Comparison of ENCODE assay signal across 14 cellular contexts in the genomic region with DNA sequence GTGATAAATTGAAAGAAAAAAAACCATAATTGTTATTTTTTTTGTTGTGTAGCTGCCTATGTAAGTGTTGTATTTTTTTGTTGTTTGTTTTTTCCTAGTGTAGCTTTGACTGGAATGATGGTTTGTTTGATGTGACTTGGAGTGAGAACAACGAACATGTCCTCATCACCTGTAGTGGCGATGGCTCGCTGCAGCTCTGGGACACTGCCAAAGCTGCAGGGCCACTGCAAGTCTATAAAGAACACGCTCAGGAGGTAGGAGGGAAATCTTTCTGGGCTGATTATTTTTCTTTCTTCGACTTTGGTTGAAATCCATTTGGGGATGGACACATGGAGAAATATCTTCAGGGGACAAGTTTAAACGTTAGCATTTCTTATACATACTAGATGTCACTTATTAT. TPM values are rescaled to one million over a fixed set of nuclear protein-coding genes. Genes with fewer than 3 reads are reported as not detected.
A peak's percentile ranks its signal among the peaks of the same experiment; 100 is the strongest.
DNase-seq lines count a peak whose midpoint lies in the region; ATAC-seq and TF ChIP-seq lines count a peak whose summit lies in the region.
"Had no signal": no experiment of that assay in that cellular context is flagged by ENCODE, and none has a peak within 500 bp of the region (broad histone marks: within the 10 kb centered on the region; RNA-seq: fewer than 3 reads in every experiment).

No MANE protein-coding gene starts in this region.

- H3K79me2 ChIP-seq in GM23338 (replicated peaks; ENCODE audit: insufficient read depth), result peaks cover 8% of the 10 kb centered on the region; the same call in 1 of the 2 replicates

- DNase-seq in heart left ventricle (peak in 3 of 5 donors; percentile 12 to 57 (median 56)), left cardiac atrium (no peak), GM23338 (ENCODE audit: low spot score) (no peak), cerebellum (ENCODE audit: low spot score) (peak; percentile 10), thyroid gland (peak; percentile 56 to 72), GDM1 (lab: John Stamatoyannopoulos, UW) (no peak)
- DNase-seq: ACHN; Calu3; CD4-positive, CD25-positive, alpha-beta regulatory T cell; DMS 273 treated with DMSO at 0.1 percent for 48 hours had no signal

- ATAC-seq in heart left ventricle, result no peak
- ATAC-seq in left cardiac atrium, result no peak
- ATAC-seq in GM23338, result no peak
- ATAC-seq in HG02970 (IDR thresholded peaks at IDR 0.05; ENCODE audit: low FRiP score, unreplicated experiment), result no peak

- H3K4me1 Mint-ChIP-seq in GM23338, result no peaks in the 10 kb centered on the region; the same call in 2 of the 3 replicates

- peaks cover 0 to 27% (median 11%) of the 10 kb centered on the region in 12 donors for H3K4me1 ChIP-seq in heart left ventricle
- H3K4me1 ChIP-seq in GM23338 (ENCODE audit: insufficient read depth), result peaks cover 7% of the 10 kb centered on the region
- peaks cover 3 to 9% of the 10 kb centered on the region in 2 donors for H3K4me1 ChIP-seq in thyroid gland

- WGBS in heart left ventricle, 4 donors, result 48 to 64% (median 60%) methylated on average over 6 of the region's 6 CpGs
- WGBS in thyroid gland, 2 donors, result 60 to 71% methylated on average over 6 of the region's 6 CpGs

- no peaks in the 10 kb centered on the region for H3K27me3 ChIP-seq in heart left ventricle
- H3K27me3 ChIP-seq in GM23338 (ENCODE audit: insufficient read depth), result no peaks in the 10 kb centered on the region
- no peaks in the 10 kb centered on the region for H3K27me3 ChIP-seq in thyroid gland
- H3K27me3 ChIP-seq: BLaER1 treated with 17β-estradiol and CSF1 and Interleukin-3, amounts not matched to agents 10 nM and 100 nM had no signal

- peaks cover 0 to 49% (median 21%) of the 10 kb centered on the region in 9 donors for H3K36me3 ChIP-seq in heart left ventricle
- peaks cover 21% of the 10 kb centered on the region for H3K36me3 ChIP-seq in GM23338 (ENCODE audit: insufficient read depth)
- H3K36me3 ChIP-seq in thyroid gland, result no peaks in the 10 kb centered on the region

- H3K27ac Mint-ChIP-seq in GM23338, result no peak overlapping the region
- H3K27ac Mint-ChIP-seq: CD4-positive, CD25-positive, alpha-beta regulatory T cell had no signal

- no peak overlapping the region for H3K4me3 ChIP-seq in heart left ventricle
- H3K4me3 ChIP-seq in GM23338, result no peak overlapping the region
- H3K4me3 ChIP-seq in thyroid gland (replicated peaks in 1 of 3), result no peak overlapping the region
- H3K4me3 ChIP-seq: BLaER1 treated with 17β-estradiol and CSF1 and Interleukin-3, amounts not matched to agents 10 nM and 100 nM; HAP-1 had no signal

- no peak overlapping the region for H2AFZ ChIP-seq in GM23338

- no peak overlapping the region for H3K4me3 Mint-ChIP-seq in GM23338

- peak overlapping the region in 2 of 12 donors; percentile 1 to 25 for H3K27ac ChIP-seq in heart left ventricle
- 0 out of 2 replicates have a peak overlapping the region, but pooled peaks have one; percentile 30 for H3K27ac ChIP-seq in GM23338 (ENCODE audit: low read depth)
- H3K27ac ChIP-seq in thyroid gland, result no peak overlapping the region
- H3K27ac ChIP-seq: BLaER1 treated with 17β-estradiol and CSF1 and Interleukin-3, amounts not matched to agents 10 nM and 100 nM; HL-60 had no signal

- peaks cover 65% of the 10 kb centered on the region for H3K36me3 Mint-ChIP-seq in GM23338 (ENCODE audit: low read depth)

- peaks cover 0 to under 1% (median 0%) of the 10 kb centered on the region in 12 donors for H3K9me3 ChIP-seq in heart left ventricle
- no peaks in the 10 kb centered on the region for H3K9me3 ChIP-seq in thyroid gland

- TF ChIP-seq CTCF in heart left ventricle (IDR thresholded peaks at IDR 0.05) (no peak), GM23338 (conservative IDR thresholded peaks at IDR 0.05; ENCODE audit: low read depth in 2 of 2) (no peak), thyroid gland (IDR thresholded peaks at IDR 0.05) (no peak)

- no peak overlapping the region for H3K4me2 ChIP-seq in GM23338
- H3K4me2 ChIP-seq: BLaER1 treated with 17β-estradiol and CSF1 and Interleukin-3, amounts not matched to agents 10 nM and 100 nM had no signal

- intact Hi-C loops in heart left ventricle (cut with DNase I) (no loop called here), left cardiac atrium (cut with DNase I) (no loop called here), thyroid gland (cut with DNase I) (no loop called here)

- no peaks in the 10 kb centered on the region for H4K20me1 ChIP-seq in GM23338 (replicated peaks; ENCODE audit: insufficient read depth)
- H4K20me1 ChIP-seq: BLaER1 treated with 17β-estradiol and CSF1 and Interleukin-3, amounts not matched to agents 10 nM and 100 nM had no signal

- TF ChIP-seq POLR2A in heart left ventricle (IDR thresholded peaks at IDR 0.05) (no peak), thyroid gland (IDR thresholded peaks at IDR 0.05) (no peak)

- peaks cover 9% of the 10 kb centered on the region for H3K9me3 Mint-ChIP-seq in GM23338

- H3K9me2 ChIP-seq in GM23338 (ENCODE audit: insufficient read depth), result 0 out of 2 replicates have a peak, but pooled peaks cover 3% of the 10 kb centered on the region

- H3F3A ChIP-seq in GM23338 (replicated peaks; ENCODE audit: low read depth), result peaks cover 5% of the 10 kb centered on the region; the same call in 1 of the 2 replicates

- peaks cover 4% of the 10 kb centered on the region for H3K27me3 Mint-ChIP-seq in GM23338 (ENCODE audit: insufficient read depth, low read depth, poor library complexity)
- H3K27me3 Mint-ChIP-seq: CD4-positive, CD25-positive, alpha-beta regulatory T cell had no signal

TF ChIP-seq in GM23338, 12 proteins besides CTCF, POLR2A, EP300 and RAD21 (continues in another document):
- TF ChIP-seq CREB1 (CRISPR knock-in tag; IDR thresholded peaks at IDR 0.05; ENCODE audit: low read depth) (no peak), STAT1 (IDR thresholded peaks at IDR 0.05; ENCODE audit: unreplicated experiment) (no peak), ZNF114 (CRISPR knock-in tag; IDR thresholded peaks at IDR 0.05) (no peak)
- TF ChIP-seq, protein P1, sequence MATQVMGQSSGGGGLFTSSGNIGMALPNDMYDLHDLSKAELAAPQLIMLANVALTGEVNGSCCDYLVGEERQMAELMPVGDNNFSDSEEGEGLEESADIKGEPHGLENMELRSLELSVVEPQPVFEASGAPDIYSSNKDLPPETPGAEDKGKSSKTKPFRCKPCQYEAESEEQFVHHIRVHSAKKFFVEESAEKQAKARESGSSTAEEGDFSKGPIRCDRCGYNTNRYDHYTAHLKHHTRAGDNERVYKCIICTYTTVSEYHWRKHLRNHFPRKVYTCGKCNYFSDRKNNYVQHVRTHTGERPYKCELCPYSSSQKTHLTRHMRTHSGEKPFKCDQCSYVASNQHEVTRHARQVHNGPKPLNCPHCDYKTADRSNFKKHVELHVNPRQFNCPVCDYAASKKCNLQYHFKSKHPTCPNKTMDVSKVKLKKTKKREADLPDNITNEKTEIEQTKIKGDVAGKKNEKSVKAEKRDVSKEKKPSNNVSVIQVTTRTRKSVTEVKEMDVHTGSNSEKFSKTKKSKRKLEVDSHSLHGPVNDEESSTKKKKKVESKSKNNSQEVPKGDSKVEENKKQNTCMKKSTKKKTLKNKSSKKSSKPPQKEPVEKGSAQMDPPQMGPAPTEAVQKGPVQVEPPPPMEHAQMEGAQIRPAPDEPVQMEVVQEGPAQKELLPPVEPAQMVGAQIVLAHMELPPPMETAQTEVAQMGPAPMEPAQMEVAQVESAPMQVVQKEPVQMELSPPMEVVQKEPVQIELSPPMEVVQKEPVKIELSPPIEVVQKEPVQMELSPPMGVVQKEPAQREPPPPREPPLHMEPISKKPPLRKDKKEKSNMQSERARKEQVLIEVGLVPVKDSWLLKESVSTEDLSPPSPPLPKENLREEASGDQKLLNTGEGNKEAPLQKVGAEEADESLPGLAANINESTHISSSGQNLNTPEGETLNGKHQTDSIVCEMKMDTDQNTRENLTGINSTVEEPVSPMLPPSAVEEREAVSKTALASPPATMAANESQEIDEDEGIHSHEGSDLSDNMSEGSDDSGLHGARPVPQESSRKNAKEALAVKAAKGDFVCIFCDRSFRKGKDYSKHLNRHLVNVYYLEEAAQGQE (IDR thresholded peaks at IDR 0.05; ENCODE audit: unreplicated experiment), result no peak

RNA-seq across cellular contexts. Expression of a gene that starts 3.8 kb away (rescaled TPM):
- total RNA-seq in heart left ventricle (10 to 100 TPM in 6 of 9 donors, 1 to 10 TPM in 3; 6.4 to 22.1 (median 15.6) TPM), left cardiac atrium (1 to 10 TPM; 5.9 to 6.4 TPM), cerebellum (7.0 TPM), thyroid gland (10 to 100 TPM; 16.4 to 23.9 (median 18.2) TPM)
- polyA plus RNA-seq in heart left ventricle (1 to 10 TPM; 4.7 to 5.1 TPM), GM23338 (2016; fragmentation: Nextera tagmentation; extraction: Ambion mirVana) (11.8 and 12.4 TPM in 2 replicates)
- 13.5 and 24.1 TPM in 2 replicates for total RNA-seq in GM23338 (2014; rRNA removed; shearing (Covaris generic))

RNA-seq across cellular contexts. Expression of a gene that starts 33.9 kb away (rescaled TPM):
- 10 to 100 TPM; 18.7 to 34.1 (median 28.0) TPM for total RNA-seq in heart left ventricle
- polyA plus RNA-seq in heart left ventricle, result 1 to 10 TPM; 7.1 to 9.5 TPM
- total RNA-seq in left cardiac atrium, result 1 to 10 TPM; 6.6 to 9.7 TPM
- total RNA-seq in GM23338 (2014; rRNA removed; shearing (Covaris generic)), result 2.8 and 2.9 TPM in 2 replicates
- 0.76 and 0.78 TPM in 2 replicates for polyA plus RNA-seq in GM23338 (2016; fragmentation: Nextera tagmentation; extraction: Ambion mirVana)
- total RNA-seq in cerebellum, result 12.5 TPM
- 10 to 100 TPM; 28.1 to 68.0 (median 46.5) TPM for total RNA-seq in thyroid gland

Comparison
In these comparisons a context has a peak if more than half of its experiments do, and no peak if none do; other contexts are left out.
1. DNase-seq: peak in heart left ventricle (3 of 5), cerebellum (single experiment) and thyroid gland (2 of 2); none in left cardiac atrium (single experiment), GM23338 (single experiment) and GDM1 (single experiment).